ENCODE assay signal across 9 cellular contexts in genomic region chr13:101624210-101624922, GRCh38.
DNase-seq lines count a peak whose midpoint lies in the region; ATAC-seq, FAIRE-seq and TF ChIP-seq lines count a peak whose summit lies in the region.
"Had no signal": no experiment of that assay in that cellular context is flagged by ENCODE, and none has a peak within 500 bp of the region (broad histone marks: within the 10 kb centered on the region; RNA-seq: fewer than 3 reads in every experiment).

No MANE protein-coding gene starts in this region.

- no peak for TF ChIP-seq EP300 in tibial nerve (IDR thresholded peaks at IDR 0.05)

- no peak for TF ChIP-seq CTCF in tibial nerve (IDR thresholded peaks at IDR 0.05)

- no peaks in the 10 kb centered on the region for H3K27me3 Mint-ChIP-seq in activated CD8-positive, alpha-beta memory T cell treated with anti-CD3 and anti-CD28 coated beads, Interleukin-2, amount 10 ng/mL, durations not matched to agents 7 days and 5 days

- H3K36me3 Mint-ChIP-seq in activated CD8-positive, alpha-beta memory T cell treated with anti-CD3 and anti-CD28 coated beads, Interleukin-2, amount 10 ng/mL, durations not matched to agents 7 days and 5 days = peaks cover 2% of the 10 kb centered on the region

- peak overlapping the region in 3 of 4 donors; percentile 12 to 66 (median 65) for H3K27ac ChIP-seq in tibial nerve

- CTCF ChIA-PET in activated CD8-positive, alpha-beta memory T cell treated with anti-CD3 and anti-CD28 coated beads, Interleukin-2, amount 10 ng/mL, durations not matched to agents 7 days and 5 days (lab: Charles Lee) = interaction anchor here (1.4 kb wide), 1 partner anchor 11 kb away, joined by 3 read pairs; no protein-coding TSS in a partner anchor

- peak overlapping the region in 1 of 4 donors; percentile 16 for H3K4me3 ChIP-seq in tibial nerve

- no peak for TF ChIP-seq POLR2A in tibial nerve (IDR thresholded peaks at IDR 0.05)

- no peaks in the 10 kb centered on the region for H3K36me3 ChIP-seq in tibial nerve

- 47 to 59% methylated on average over 8 of the region's 8 CpGs for WGBS in tibial nerve, 2 donors

- no peaks in the 10 kb centered on the region for H3K9me3 ChIP-seq in tibial nerve

- H3K27me3 ChIP-seq in tibial nerve = no peaks in the 10 kb centered on the region

- H3K4me1 Mint-ChIP-seq in activated CD8-positive, alpha-beta memory T cell treated with anti-CD3 and anti-CD28 coated beads, Interleukin-2, amount 10 ng/mL, durations not matched to agents 7 days and 5 days = peaks cover 47% of the 10 kb centered on the region

- H3K9me3 Mint-ChIP-seq in activated CD8-positive, alpha-beta memory T cell treated with anti-CD3 and anti-CD28 coated beads, Interleukin-2, amount 10 ng/mL, durations not matched to agents 7 days and 5 days (ENCODE audit: low read depth) = no peaks in the 10 kb centered on the region

- H3K4me1 ChIP-seq in tibial nerve = peaks cover 0 to 14% (median 6%) of the 10 kb centered on the region in 4 donors

- ATAC-seq in activated CD8-positive, alpha-beta memory T cell treated with anti-CD3 and anti-CD28 coated beads, Interleukin-2, amount 10 ng/mL, durations not matched to agents 7 days and 5 days = no peak
- no peak for ATAC-seq in HG02852 (IDR thresholded peaks at IDR 0.05; ENCODE audit: unreplicated experiment)

- peak overlapping the region; percentile 81 for H3K27ac Mint-ChIP-seq in activated CD8-positive, alpha-beta memory T cell treated with anti-CD3 and anti-CD28 coated beads, Interleukin-2, amount 10 ng/mL, durations not matched to agents 7 days and 5 days

- peak overlapping the region; percentile 17 for H3K4me3 Mint-ChIP-seq in activated CD8-positive, alpha-beta memory T cell treated with anti-CD3 and anti-CD28 coated beads, Interleukin-2, amount 10 ng/mL, durations not matched to agents 7 days and 5 days

- no peak for DNase-seq in activated CD8-positive, alpha-beta memory T cell treated with anti-CD3 and anti-CD28 coated beads, Interleukin-2, amount 10 ng/mL, durations not matched to agents 7 days and 5 days
- DNase-seq in activated CD8-positive, alpha-beta memory T cell treated with anti-CD3 and anti-CD28 coated beads, Interleukin-2, amount 50 U/mL, for 4 hours = no peak
- DNase-seq in SHP77 treated with DMSO at 0.1 percent for 48 hours (lab: John Stamatoyannopoulos, UW) (peak; percentile 47), tibial nerve (ENCODE audit: low spot score in 2 of 2) (no peak), amniotic stem cell (lab: John Stamatoyannopoulos, UW) (no peak), NCI-H2196 treated with DMSO at 0.1 percent for 48 hours (lab: John Stamatoyannopoulos, UW; ENCODE audit: unreplicated experiment) (no peak)

- FAIRE-seq in islet of Langerhans (lab: Jason Lieb, UNC) = peak; percentile 98
- FAIRE-seq: TTC549 had no signal
